In the genomic region with DNA sequence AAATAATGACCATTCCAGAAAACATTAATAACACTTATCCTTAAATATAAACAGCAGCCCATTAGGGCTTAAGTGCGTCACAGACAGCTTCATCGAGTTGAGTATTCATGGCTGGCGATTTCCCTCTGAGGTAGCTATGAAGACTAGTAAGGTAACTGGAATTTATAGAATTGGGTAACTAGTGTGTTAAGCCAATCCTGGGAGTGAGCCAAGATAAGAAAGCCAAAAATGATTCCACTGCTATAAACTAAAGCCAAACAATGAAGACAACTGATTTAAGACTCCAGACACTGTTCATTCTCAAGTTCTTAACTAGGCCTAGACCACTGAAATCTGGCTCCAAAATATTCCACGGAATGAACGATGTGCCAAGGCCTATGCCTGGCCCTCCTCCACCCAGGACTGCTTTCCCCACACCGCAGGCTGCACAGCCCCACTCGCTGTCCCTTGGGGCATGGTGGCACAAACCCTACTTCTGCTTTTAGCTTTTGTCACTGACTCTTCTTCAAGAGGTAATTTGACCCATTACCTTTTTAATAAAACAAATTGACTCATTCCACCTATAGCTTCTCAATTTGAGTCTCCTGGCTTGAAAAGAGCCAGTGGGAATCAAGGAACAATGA, we compare ENCODE assay signal across 20 cellular contexts.
DNase-seq lines count a peak whose midpoint lies in the region; ATAC-seq, FAIRE-seq and TF ChIP-seq lines count a peak whose summit lies in the region.
"Had no signal": no experiment of that assay in that cellular context is flagged by ENCODE, and none has a peak within 500 bp of the region (broad histone marks: within the 10 kb centered on the region; RNA-seq: fewer than 3 reads in every experiment).

No MANE protein-coding gene starts in this region.

- no peaks in the 10 kb centered on the region for H4K20me1 ChIP-seq in osteoblast (ENCODE audit: insufficient read depth, low read length)

- H3K4me1 ChIP-seq in osteoblast (ENCODE audit: insufficient read depth, low read length): peaks cover 9% of the 10 kb centered on the region
- H3K4me1 ChIP-seq: upper lobe of right lung had no signal

- TF ChIP-seq CTCF in osteoblast (IDR thresholded peaks at IDR 0.05; ENCODE audit: extremely low read depth, low read depth, low read length): no peak

- ATAC-seq in HG03342 (IDR thresholded peaks at IDR 0.05; ENCODE audit: unreplicated experiment) (no peak), GM19455 (IDR thresholded peaks at IDR 0.05; ENCODE audit: unreplicated experiment) (no peak)
- ATAC-seq: heart right ventricle; stimulated activated effector memory CD8-positive, alpha-beta T cell treated with anti-CD3 and anti-CD28 coated beads, Interleukin-12 subunit alpha, Interleukin-12 subunit beta, amount 100 ng/mL, for 72 hours; upper lobe of right lung had no signal

- DNase-seq in AG20443 (ENCODE audit: low spot score): peak; percentile 22
- DNase-seq in MG63: peak; percentile 68
- peak; percentile 44 for DNase-seq in fibroblast of gingiva (ENCODE audit: low read depth)
- DNase-seq in osteoblast (ENCODE audit: insufficient read length, low spot score, missing footprints): no peak
- no peak for DNase-seq in NCI-H1048 (lab: John Stamatoyannopoulos, UW)
- no peak for DNase-seq in frontal cortex (ENCODE audit: low spot score in 2 of 2)
- DNase-seq: activated CD4-positive, alpha-beta T cell treated with anti-CD3 and anti-CD28 coated beads, Interleukin-2, amount 50 U/mL, for 1 hour; activated naive CD8-positive, alpha-beta T cell treated with anti-CD3 and anti-CD28 coated beads, Interleukin-2, amount 10 ng/mL, durations not matched to agents 7 days and 5 days; activated T-cell treated with anti-CD3 and anti-CD28 coated beads, Interleukin-2, amount 50 U/mL, for 1 hour; AML-193; heart right ventricle; kidney; NCI-H1930; NCI-H510A; upper lobe of right lung had no signal

- H3K27me3 ChIP-seq in MG63: no peaks in the 10 kb centered on the region
- H3K27me3 ChIP-seq in osteoblast (ENCODE audit: insufficient read depth, low read length): no peaks in the 10 kb centered on the region
- H3K27me3 ChIP-seq: heart right ventricle, neutrophil, upper lobe of right lung had no signal

- H3K36me3 ChIP-seq in MG63: no peaks in the 10 kb centered on the region
- H3K36me3 ChIP-seq in osteoblast (ENCODE audit: insufficient read depth, low read length): no peaks in the 10 kb centered on the region
- H3K36me3 ChIP-seq: heart right ventricle, neutrophil, upper lobe of right lung had no signal

- no peak overlapping the region for H3K4me2 ChIP-seq in osteoblast (ENCODE audit: insufficient read depth, low read length)

- H2AFZ ChIP-seq in osteoblast (ENCODE audit: low read length): no peak overlapping the region

- H3K79me2 ChIP-seq in osteoblast (ENCODE audit: insufficient read depth, low read length): no peaks in the 10 kb centered on the region

- peak overlapping the region; percentile 48 for H3K27ac ChIP-seq in osteoblast (ENCODE audit: low read depth, low read length)
- H3K27ac ChIP-seq: heart right ventricle, neutrophil, upper lobe of right lung had no signal

- no peak overlapping the region for H3K4me3 ChIP-seq in MG63
- no peak overlapping the region for H3K4me3 ChIP-seq in osteoblast (ENCODE audit: insufficient read depth, low read length)
- H3K4me3 ChIP-seq: heart right ventricle, upper lobe of right lung had no signal

- peaks cover 3% of the 10 kb centered on the region; the same call in 1 of the 2 replicates for H3K9me3 ChIP-seq in MG63
- H3K9me3 ChIP-seq in osteoblast (ENCODE audit: low read depth, low read length): no peaks in the 10 kb centered on the region
- H3K9me3 ChIP-seq: neutrophil, upper lobe of right lung had no signal

- FAIRE-seq in frontal cortex (lab: Jason Lieb, UNC): no peak
- FAIRE-seq: GM19239, kidney had no signal

Comparison
In these comparisons a context has a peak if more than half of its experiments do, and no peak if none do; other contexts are left out.
1. DNase-seq: peak in AG20443 (single experiment), MG63 (single experiment) and fibroblast of gingiva (single experiment); none in osteoblast (single experiment), NCI-H1048 (single experiment) and frontal cortex (0 of 2).